In genomic region chr19:3398900-3399278, GRCh38 we compare ENCODE assay signal across 10 cellular contexts. TPM values are rescaled to one million over a fixed set of nuclear protein-coding genes. Genes with fewer than 3 reads are reported as not detected.
DNase-seq lines count a peak whose midpoint lies in the region; ATAC-seq lines count a peak whose summit lies in the region.
"Had no signal": no experiment of that assay in that cellular context is flagged by ENCODE, and none has a peak within 500 bp of the region (broad histone marks: within the 10 kb centered on the region; RNA-seq: fewer than 3 reads in every experiment).

No MANE protein-coding gene starts in this region.

- ATAC-seq in Right ventricle myocardium inferior (peak; percentile 3), sciatic nerve (peak; percentile 38), HG03354 (IDR thresholded peaks at IDR 0.05; ENCODE audit: poor library complexity, severe bottlenecking, unreplicated experiment) (no peak)

- DNase-seq in Right ventricle myocardium inferior (ENCODE audit: missing footprints) (no peak), cardiac septum (ENCODE audit: low spot score) (no peak), sciatic nerve (ENCODE audit: low spot score) (no peak), NCI-H345 (lab: John Stamatoyannopoulos, UW) (no peak), inferior parietal cortex (ENCODE audit: extremely low spot score) (no peak)
- no peak for DNase-seq in activated CD4-positive, alpha-beta T cell treated with anti-CD3 and anti-CD28 coated beads, Interleukin-2, amount 50 U/mL, for 1 hour
- DNase-seq: Caco-2, SK-N-SH had no signal

- H3K27me3 ChIP-seq in layer of hippocampus (ENCODE audit: control insufficient read depth, insufficient read depth, low read length), result no peaks in the 10 kb centered on the region

- intact Hi-C loops in Right ventricle myocardium inferior (cut with DNase I), result no loop called here
- intact Hi-C loops in cardiac septum (cut with DNase I), result no loop called here
- intact Hi-C loops in sciatic nerve (cut with DNase I), result no loop called here

- peak overlapping the region; percentile 97 for H3K27ac ChIP-seq in layer of hippocampus (ENCODE audit: low read depth, low read length)

RNA-seq across cellular contexts. Expression of gene NFIC, which starts 32.5 kb away (rescaled TPM):
- 164 TPM for total RNA-seq in Right ventricle myocardium inferior
- total RNA-seq in cardiac septum, result 178 TPM
- total RNA-seq in sciatic nerve, result 178 TPM
